ENCODE assay signal across 25 cellular contexts in genomic region chr7:153847828-153848227, GRCh38.
"Had no signal": no experiment of that assay in that cellular context is flagged by ENCODE, and none has a peak within 500 bp of the region (broad histone marks: within the 10 kb centered on the region; RNA-seq: fewer than 3 reads in every experiment).

No MANE protein-coding gene starts in this region.

- H3K9me3 ChIP-seq: neutrophil, pancreas, right lobe of liver, thoracic aorta, thyroid gland, upper lobe of left lung, uterus had no signal

- H3K36me3 ChIP-seq: neutrophil, pancreas, right lobe of liver, sigmoid colon, stomach, thoracic aorta, thyroid gland, tibial nerve, upper lobe of left lung, uterus had no signal

- ATAC-seq: naive thymus-derived CD4-positive, alpha-beta T cell; natural killer cell; pancreas; psoas muscle; right cardiac atrium; right lobe of liver; stimulated activated effector memory CD8-positive, alpha-beta T cell treated with anti-CD3 and anti-CD28 coated beads, Interleukin-12 subunit alpha, Interleukin-12 subunit beta, amount 100 ng/mL, for 72 hours; stimulated activated naive B cell treated with anti-CD40 and anti-IgM and Interleukin-4, amounts not matched to agents 10 μg/mL and 1 μg/mL and 100 μg/mL, for 72 hours had no signal

- H3K27me3 ChIP-seq: neutrophil, right lobe of liver, sigmoid colon, stomach, thyroid gland, tibial nerve, upper lobe of left lung, uterus had no signal

- H3K27ac ChIP-seq: neutrophil, pancreas, psoas muscle, right lobe of liver, sigmoid colon, stomach, thoracic aorta, thyroid gland, tibial nerve, upper lobe of left lung, uterus had no signal

- H3K4me3 ChIP-seq: pancreas, psoas muscle, right lobe of liver, sigmoid colon, stomach, thoracic aorta, thyroid gland, tibial nerve, upper lobe of left lung, uterus had no signal

- DNase-seq: naive thymus-derived CD4-positive, alpha-beta T cell; natural killer cell; nucleus accumbens; pancreas; posterior cingulate gyrus; psoas muscle; right cardiac atrium; right lobe of liver; sigmoid colon; small intestine; stimulated activated CD4-positive, alpha-beta T cell treated with anti-CD3 and anti-CD28 coated beads, Interleukin-15, amount 100 ng/mL, for 24 hours; stimulated activated CD4-positive, alpha-beta T cell treated with anti-CD3 and anti-CD28 coated beads, Interleukin-2, amount 100 ng/mL, for 24 hours; stimulated activated CD4-positive, alpha-beta T cell treated with anti-CD3 and anti-CD28 coated beads, Interleukin-2, amount 100 ng/mL, for 48 hours; stimulated activated CD4-positive, alpha-beta T cell treated with anti-CD3 and anti-CD28 coated beads, Interleukin-4, amount 100 ng/mL, for 24 hours; stimulated activated naive B cell treated with anti-CD40 and anti-IgM and Interleukin-4, amounts not matched to agents 10 μg/mL and 1 μg/mL and 100 μg/mL, for 72 hours; stimulated activated naive CD4-positive, alpha-beta T cell treated with Interleukin-2 at 50 U/mL for 16 hours; stomach; thyroid gland; trophoblast cell; upper lobe of left lung; uterus had no signal

- H3K4me1 ChIP-seq: pancreas, psoas muscle, right lobe of liver, sigmoid colon, stomach, thyroid gland, tibial nerve, upper lobe of left lung, uterus had no signal
